Comparison of ENCODE assay signal across 8 cellular contexts in the genomic region with DNA sequence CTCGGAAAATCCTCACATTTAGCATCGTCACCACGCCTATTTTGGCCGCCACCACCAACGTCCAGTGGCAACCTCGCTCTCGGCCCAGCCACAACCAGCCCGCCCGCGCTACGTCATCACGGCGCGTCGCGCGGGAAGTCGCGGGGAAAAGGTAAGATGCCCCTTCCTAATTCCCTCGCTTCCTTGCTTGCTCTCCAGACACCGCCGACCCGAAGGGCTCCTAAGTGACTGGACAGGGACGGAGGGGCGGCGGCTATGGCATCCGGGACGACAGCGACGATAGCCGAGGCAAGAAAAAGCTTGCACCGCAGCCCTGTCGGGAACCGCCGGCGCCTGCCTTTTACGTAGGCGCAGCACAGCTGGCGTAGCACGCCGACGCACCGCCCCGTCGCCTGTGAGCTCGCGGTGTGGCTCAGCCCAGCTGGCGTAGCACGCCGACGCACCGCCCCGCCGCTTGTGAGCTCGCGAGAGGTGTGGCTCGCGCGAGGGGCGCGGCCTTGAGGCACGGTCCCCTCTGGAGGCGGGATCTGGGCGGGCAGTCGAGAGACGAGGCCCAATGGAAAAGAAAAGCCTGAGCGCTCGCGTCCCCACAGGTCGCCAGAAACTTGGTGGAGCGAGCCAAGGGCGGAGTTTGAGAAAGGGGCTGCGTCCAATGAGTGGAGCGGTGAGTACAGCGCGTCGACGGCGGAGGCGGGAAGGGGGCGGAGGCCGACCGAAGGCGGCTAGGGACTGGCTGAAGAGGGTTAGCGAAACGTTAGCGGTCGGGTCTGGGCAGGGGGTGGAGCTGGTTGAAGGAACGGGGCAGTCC. TPM values are rescaled to one million over a fixed set of nuclear protein-coding genes. Genes with fewer than 3 reads are reported as not detected.
DNase-seq lines count a peak whose midpoint lies in the region; ATAC-seq and TF ChIP-seq lines count a peak whose summit lies in the region.

A gene (plus strand): TSS at position 787 of the 808 bp plus-strand sequence. CDS start 626 bp downstream, outside the sequence.

- H3K4me3 Mint-ChIP-seq in IgD-negative memory B cell: peak within 1 kb of the TSS; percentile 81 to 96 (median 93)

- H3K4me3 ChIP-seq in epithelial cell of esophagus (ENCODE audit: low read length) (peak within 1 kb of the TSS; percentile 67), mucosa of descending colon (peak within 1 kb of the TSS; percentile 26)

- no peaks in the 10 kb centered on the region for H3K9me3 ChIP-seq in mucosa of descending colon

- no peak for TF ChIP-seq CTCF in epithelial cell of esophagus (IDR thresholded peaks at IDR 0.05; ENCODE audit: insufficient read depth, low read depth, low read length, missing control alignments)
- TF ChIP-seq CTCF in mucosa of descending colon (IDR thresholded peaks at IDR 0.05): no peak

- intact Hi-C loops in mucosa of descending colon (cut with DNase I, micrococcal nuclease): no loop called here

- H3K4me1 ChIP-seq in mucosa of descending colon (ENCODE audit: low read depth): no peaks in the 10 kb centered on the region

- peak; percentile 85 for ATAC-seq in GM21529 (IDR thresholded peaks at IDR 0.05; ENCODE audit: unreplicated experiment)
- peak; percentile 90 for ATAC-seq in mucosa of descending colon

- peaks cover 4% of the 10 kb centered on the region for H3K36me3 Mint-ChIP-seq in IgD-negative memory B cell

- DNase-seq in DMS 273 treated with DMSO at 0.1 percent for 48 hours (lab: John Stamatoyannopoulos, UW) (peak; percentile 97), OCI-M2 (lab: John Stamatoyannopoulos, UW; ENCODE audit: unreplicated experiment) (peak; percentile 93), activated T-cell treated with anti-CD3 and anti-CD28 coated beads for 48 hours (ENCODE audit: low read depth) (peak; percentile 92), epithelial cell of esophagus (ENCODE audit: low read depth) (peak; percentile 98), mucosa of descending colon (peak; percentile 94 to 98 (median 96))
- DNase-seq in stimulated activated CD8-positive, alpha-beta memory T cell treated with anti-CD3 and anti-CD28 coated beads, Interleukin-4, amount 100 ng/mL, for 24 hours (ENCODE audit: low read depth): peak; percentile 87

- H3K36me3 ChIP-seq in mucosa of descending colon (ENCODE audit: low read depth): peaks cover 3% of the 10 kb centered on the region

- peak within 1 kb of the TSS; percentile 92 to 99 (median 95) for H3K27ac Mint-ChIP-seq in IgD-negative memory B cell

- H3K27me3 Mint-ChIP-seq in IgD-negative memory B cell: peaks cover 1% of the 10 kb centered on the region

- H3K9me3 Mint-ChIP-seq in IgD-negative memory B cell: no peaks in the 10 kb centered on the region

- peaks cover 4 to 10% (median 8%) of the 10 kb centered on the region in 3 donors for H3K4me1 Mint-ChIP-seq in IgD-negative memory B cell

RNA-seq across cellular contexts. Expression of the gene that starts here (rescaled TPM):
- 20.1 TPM for polyA plus RNA-seq in IgD-negative memory B cell
- 100 to 1,000 TPM in 1 of 3 donors, 10 to 100 TPM in 2; 83.2 to 111 (median 99.6) TPM for total RNA-seq in mucosa of descending colon

Comparison
In these comparisons a context has a peak if more than half of its experiments do, and no peak if none do; other contexts are left out.
1. Peak in every context shown above with its lines: DNase-seq, ATAC-seq and H3K4me3 ChIP-seq.